In the genomic region with DNA sequence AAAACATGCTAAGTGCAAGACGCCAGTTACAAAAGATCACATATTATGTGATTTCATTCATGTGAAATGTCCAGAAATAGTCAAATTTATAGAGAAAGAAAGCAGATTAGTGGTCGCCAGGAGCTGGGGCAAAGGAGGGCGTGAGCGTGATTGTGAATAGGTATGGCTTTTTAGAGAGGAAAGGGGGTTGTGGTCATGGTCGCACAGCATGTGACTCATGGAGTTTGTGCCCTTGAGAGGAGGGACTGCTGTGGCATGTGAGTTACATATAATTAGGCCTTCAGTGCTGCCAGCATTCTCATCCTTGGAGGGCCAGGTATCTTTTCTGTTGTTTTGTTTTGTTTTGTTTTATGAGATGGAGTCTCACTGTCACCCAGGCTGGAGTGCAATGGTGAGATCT, we compare ENCODE assay signal across 19 cellular contexts. TPM values are rescaled to one million over a fixed set of nuclear protein-coding genes. Genes with fewer than 3 reads are reported as not detected.
DNase-seq lines count a peak whose midpoint lies in the region; ATAC-seq and TF ChIP-seq lines count a peak whose summit lies in the region.
"Had no signal": no experiment of that assay in that cellular context is flagged by ENCODE, and none has a peak within 500 bp of the region (broad histone marks: within the 10 kb centered on the region; RNA-seq: fewer than 3 reads in every experiment).

No MANE protein-coding gene starts in this region.

- H3K27ac ChIP-seq in CD4-positive, alpha-beta memory T cell (ENCODE audit: low read depth, low read length), result no peak overlapping the region
- H3K27ac ChIP-seq: 22Rv1, BLaER1 had no signal

- H3K27me3 ChIP-seq in CD4-positive, alpha-beta memory T cell (ENCODE audit: insufficient read depth, low read length), result peaks cover 14% of the 10 kb centered on the region

- H3K36me3 Mint-ChIP-seq in CD4-positive, alpha-beta memory T cell, result no peaks in the 10 kb centered on the region
- no peaks in the 10 kb centered on the region for H3K36me3 Mint-ChIP-seq in chondrocyte (ENCODE audit: low read depth)
- H3K36me3 Mint-ChIP-seq in natural killer cell, result no peaks in the 10 kb centered on the region

- H3K4me1 ChIP-seq in CD4-positive, alpha-beta memory T cell (ENCODE audit: insufficient read depth, low read length), result peaks cover 6% of the 10 kb centered on the region
- H3K4me1 ChIP-seq: BLaER1 had no signal

- H3K27me3 Mint-ChIP-seq in CD4-positive, alpha-beta memory T cell, result peaks cover 31 to 42% of the 10 kb centered on the region in 2 donors
- H3K27me3 Mint-ChIP-seq in chondrocyte (ENCODE audit: low read depth) (no peaks in the 10 kb centered on the region), natural killer cell (ENCODE audit: low read depth in 2 of 2) (peaks cover 34 to 43% of the 10 kb centered on the region in 2 donors)

- H3K9me3 ChIP-seq in CD4-positive, alpha-beta memory T cell (ENCODE audit: control insufficient read depth in 1 of 2, low read length in 2 of 2), result no peaks in the 10 kb centered on the region

- POLR2A ChIA-PET in CD4-positive, alpha-beta memory T cell (lab: Charles Lee; ENCODE audit: partially characterized antibody), result no interaction called here

- H3K9me3 Mint-ChIP-seq in CD4-positive, alpha-beta memory T cell, result no peaks in the 10 kb centered on the region
- no peaks in the 10 kb centered on the region for H3K9me3 Mint-ChIP-seq in chondrocyte (ENCODE audit: low read depth)
- no peaks in the 10 kb centered on the region for H3K9me3 Mint-ChIP-seq in natural killer cell
- H3K9me3 Mint-ChIP-seq: activated CD4-positive, alpha-beta memory T cell treated with anti-CD3 and anti-CD28 coated beads, Interleukin-2, amount 10 ng/mL, durations not matched to agents 7 days and 5 days had no signal

- peak; percentile 59 for DNase-seq in DMS53 (lab: John Stamatoyannopoulos, UW)
- DNase-seq in DMS53 treated with DMSO at 0.1 percent for 48 hours (lab: John Stamatoyannopoulos, UW; ENCODE audit: unreplicated experiment), result no peak
- no peak for DNase-seq in CD4-positive, alpha-beta memory T cell
- DNase-seq in chondrocyte (ENCODE audit: low spot score), result no peak
- no peak for DNase-seq in natural killer cell
- no peak for DNase-seq in T-helper 1 cell
- DNase-seq: activated CD4-positive, alpha-beta memory T cell treated with anti-CD3 and anti-CD28 coated beads, Interleukin-2, amount 10 ng/mL, durations not matched to agents 7 days and 5 days; activated naive CD4-positive, alpha-beta T cell; DND-41; effector CD8-positive, alpha-beta T cell; NCI-H1092 treated with DMSO at 0.1 percent for 48 hours; NCI-H226; retina; stimulated activated CD4-positive, alpha-beta T cell treated with anti-CD3 and anti-CD28 coated beads, Interleukin-4, amount 100 ng/mL, for 24 hours had no signal

- no peak overlapping the region for H3K4me3 ChIP-seq in CD4-positive, alpha-beta memory T cell (ENCODE audit: low read length in 2 of 2)

- intact Hi-C loops in CD4-positive, alpha-beta memory T cell (cut with micrococcal nuclease), result no loop called here
- intact Hi-C loops in natural killer cell (cut with micrococcal nuclease), result no loop called here

- no peak overlapping the region for H3K27ac Mint-ChIP-seq in CD4-positive, alpha-beta memory T cell
- H3K27ac Mint-ChIP-seq in chondrocyte (ENCODE audit: unreplicated experiment) (peak overlapping the region; percentile 56), natural killer cell (no peak overlapping the region)
- H3K27ac Mint-ChIP-seq: activated CD4-positive, alpha-beta memory T cell treated with anti-CD3 and anti-CD28 coated beads, Interleukin-2, amount 10 ng/mL, durations not matched to agents 7 days and 5 days had no signal

- peaks cover 2 to 6% (median 5%) of the 10 kb centered on the region in 4 donors for H3K4me1 Mint-ChIP-seq in CD4-positive, alpha-beta memory T cell
- peaks cover 59% of the 10 kb centered on the region for H3K4me1 Mint-ChIP-seq in chondrocyte (ENCODE audit: low read depth)
- peaks cover 9 to 10% of the 10 kb centered on the region in 2 donors for H3K4me1 Mint-ChIP-seq in natural killer cell

- peak overlapping the region in 6 of 8 donors; percentile 37 to 64 (median 47) for H3K4me3 Mint-ChIP-seq in CD4-positive, alpha-beta memory T cell
- H3K4me3 Mint-ChIP-seq in chondrocyte (ENCODE audit: unreplicated experiment), result no peak overlapping the region
- peak overlapping the region; percentile 52 for H3K4me3 Mint-ChIP-seq in natural killer cell
- H3K4me3 Mint-ChIP-seq: activated CD4-positive, alpha-beta memory T cell treated with anti-CD3 and anti-CD28 coated beads, Interleukin-2, amount 10 ng/mL, durations not matched to agents 7 days and 5 days had no signal

- CTCF ChIA-PET in CD4-positive, alpha-beta memory T cell (lab: Charles Lee; ENCODE audit: partially characterized antibody), result interaction anchor here (2.4 kb wide), 1 partner anchor 48 kb away, joined by 7 read pairs; no protein-coding TSS in a partner anchor

- no peaks in the 10 kb centered on the region for H3K36me3 ChIP-seq in CD4-positive, alpha-beta memory T cell (ENCODE audit: insufficient read depth, low read length)
- H3K36me3 ChIP-seq: BLaER1 had no signal

- TF ChIP-seq CTCF in chondrocyte (IDR thresholded peaks at IDR 0.05) (no peak), natural killer cell (IDR thresholded peaks at IDR 0.05) (no peak)

- ATAC-seq in natural killer cell (no peak), HG03280 (IDR thresholded peaks at IDR 0.05; ENCODE audit: unreplicated experiment) (no peak), GM21529 (IDR thresholded peaks at IDR 0.05; ENCODE audit: unreplicated experiment) (no peak)

RNA-seq across cellular contexts. Expression of gene MARCHF6, which starts 21.2 kb away (rescaled TPM):
- total RNA-seq in CD4-positive, alpha-beta memory T cell, result 100 to 1,000 TPM; 195 to 203 TPM
- polyA plus RNA-seq in CD4-positive, alpha-beta memory T cell, result 10 to 100 TPM; 25.4 to 58.1 TPM
- 143 to 197 TPM (median 149 TPM) in 3 replicates for total RNA-seq in chondrocyte
- 100 to 1,000 TPM; 160 to 173 (median 164) TPM for total RNA-seq in natural killer cell

RNA-seq across cellular contexts. Expression of gene CMBL, which starts 24.6 kb away (rescaled TPM):
- 1 to 10 TPM; 1.5 to 1.9 TPM for total RNA-seq in CD4-positive, alpha-beta memory T cell
- polyA plus RNA-seq in CD4-positive, alpha-beta memory T cell, result under 1 TPM in 1 of 2 donors, not detected in 1; 0.33 TPM
- total RNA-seq in chondrocyte (20.0 to 27.5 TPM (median 20.5 TPM) in 3 replicates), natural killer cell (1 to 10 TPM in 1 of 3 donors, under 1 TPM in 1, not detected in 1; 0.45 to 1.0 TPM)
- total RNA-seq: SK-MEL-5 had no signal
